In the genomic region with DNA sequence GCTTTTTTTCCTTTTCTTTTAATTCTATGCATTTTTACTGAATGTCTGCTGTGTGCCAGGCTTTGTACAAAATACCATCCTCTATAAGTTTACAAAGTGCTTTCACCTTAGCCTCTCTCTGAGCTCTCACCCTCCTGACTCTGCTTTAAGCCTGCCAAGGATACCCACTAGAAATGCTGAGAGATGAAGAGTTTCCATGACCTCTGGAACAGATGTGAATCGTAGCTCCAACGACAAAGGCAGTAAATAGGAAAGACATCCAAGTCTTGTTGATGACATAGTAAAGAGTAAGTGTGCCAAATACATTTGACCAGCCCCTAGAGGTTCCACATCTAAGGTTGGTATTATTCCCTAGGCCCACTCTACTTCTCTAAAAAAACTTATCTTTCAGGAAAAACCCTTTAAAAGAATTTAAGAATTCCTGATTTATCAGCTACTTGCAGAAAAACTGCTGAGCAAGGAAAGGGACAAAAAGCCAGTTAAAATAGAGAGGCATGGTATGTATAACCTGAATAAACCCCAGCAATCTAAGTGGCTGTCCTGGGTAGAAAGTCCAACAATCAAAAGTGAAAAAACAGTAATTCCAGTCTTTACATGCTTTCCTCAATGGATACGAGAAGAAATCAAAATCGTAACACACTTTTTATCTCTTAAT, we compare ENCODE assay signal across 27 cellular contexts. TPM values are rescaled to one million over a fixed set of nuclear protein-coding genes. Genes with fewer than 3 reads are reported as not detected.
DNase-seq lines count a peak whose midpoint lies in the region; ATAC-seq and TF ChIP-seq lines count a peak whose summit lies in the region.
"Had no signal": no experiment of that assay in that cellular context is flagged by ENCODE, and none has a peak within 500 bp of the region (broad histone marks: within the 10 kb centered on the region; RNA-seq: fewer than 3 reads in every experiment).

No MANE protein-coding gene starts in this region.

- H3K9me3 Mint-ChIP-seq in dendritic cell treated with granulocyte-macrophage colony-stimulating factor and Interleukin-4, amounts not matched to agents 40 ng/mL and 50 ng/mL, for 4 days, result peaks cover 8% of the 10 kb centered on the region
- H3K9me3 Mint-ChIP-seq: IgD-negative memory B cell, type B pancreatic cell had no signal

- peak overlapping the region; percentile 37 for H3K27ac Mint-ChIP-seq in dendritic cell treated with granulocyte-macrophage colony-stimulating factor and Interleukin-4, amounts not matched to agents 40 ng/mL and 50 ng/mL, for 4 days
- H3K27ac Mint-ChIP-seq: activated naive CD4-positive, alpha-beta T cell treated with anti-CD3 and anti-CD28 coated beads, Interleukin-2, amount 50 U/mL, for 72 hours; activated T-helper 1 cell treated with anti-CD3 and anti-CD28 coated beads, Interleukin-12 subunit alpha, Interleukin-12 subunit beta, Interleukin-2, Interleukin-4 antibody, amounts not matched to agents 30 ng/mL and 10 ng/mL and 1 ng/mL, durations not matched to agents 14 hours and 24 hours and 36 hours; GM23338; stimulated activated naive CD8-positive, alpha-beta T cell treated with anti-CD3 and anti-CD28 coated beads, Interleukin-15, Interleukin-2, amounts not matched to agents 100 ng/mL and 50 ng/mL, for 24 hours; T-helper 17 cell; type B pancreatic cell had no signal

- no peak for TF ChIP-seq CTCF in testis (IDR thresholded peaks at IDR 0.05)

- intact Hi-C loops in dendritic cell treated with granulocyte-macrophage colony-stimulating factor and Interleukin-4, amounts not matched to agents 40 ng/mL and 50 ng/mL, for 4 days (cut with micrococcal nuclease), result loop anchor here (5.0 kb wide), 1 partner anchor 35 kb away; no protein-coding TSS in a partner anchor
- intact Hi-C loops in right cardiac atrium (cut with DNase I) (no loop called here), testis (cut with DNase I; ENCODE audit: low total_unique reads) (no loop called here)

- H2AFZ ChIP-seq in ACC112 (ENCODE audit: low read length, unreplicated experiment) (peak overlapping the region; percentile 44), Karpas-422 (ENCODE audit: low read length) (no peak overlapping the region)
- H2AFZ ChIP-seq: GM23338 had no signal

- no peaks in the 10 kb centered on the region for H3K9me2 ChIP-seq in Karpas-422 (replicated peaks; ENCODE audit: insufficient read depth, low read length)

- peaks cover 53% of the 10 kb centered on the region for H3K4me1 Mint-ChIP-seq in dendritic cell treated with granulocyte-macrophage colony-stimulating factor and Interleukin-4, amounts not matched to agents 40 ng/mL and 50 ng/mL, for 4 days (ENCODE audit: low read depth)

- no peak overlapping the region for H3K4me3 ChIP-seq in ACC112 (ENCODE audit: low read depth, low read length)
- no peak overlapping the region for H3K4me3 ChIP-seq in Karpas-422 (ENCODE audit: low read length)
- no peak overlapping the region for H3K4me3 ChIP-seq in right cardiac atrium (ENCODE audit: low read length)
- H3K4me3 ChIP-seq in testis, result no peak overlapping the region
- H3K4me3 ChIP-seq: A549, GM23338, Peyer's patch, SK-N-MC had no signal

- ATAC-seq in right cardiac atrium (peak; percentile 37 to 44), GM19351 (IDR thresholded peaks at IDR 0.05; ENCODE audit: unreplicated experiment) (no peak), HG03039 (IDR thresholded peaks at IDR 0.05; ENCODE audit: unreplicated experiment) (no peak)
- ATAC-seq: activated naive CD4-positive, alpha-beta T cell treated with anti-CD3 and anti-CD28 coated beads, Interleukin-2, amount 50 U/mL, for 72 hours; T-helper 17 cell had no signal

- no peak overlapping the region for H3K9ac ChIP-seq in Karpas-422 (ENCODE audit: low read length)

- peaks cover 16% of the 10 kb centered on the region for H3K36me3 Mint-ChIP-seq in dendritic cell treated with granulocyte-macrophage colony-stimulating factor and Interleukin-4, amounts not matched to agents 40 ng/mL and 50 ng/mL, for 4 days (ENCODE audit: low read depth)
- H3K36me3 Mint-ChIP-seq: activated naive CD4-positive, alpha-beta T cell treated with anti-CD3 and anti-CD28 coated beads, Interleukin-2, amount 50 U/mL, for 72 hours had no signal

- H3K27me3 ChIP-seq in ACC112 (ENCODE audit: insufficient read depth, low read length), result no peaks in the 10 kb centered on the region
- H3K27me3 ChIP-seq in Karpas-422 (ENCODE audit: low read length), result peaks cover 3% of the 10 kb centered on the region; the same call in 1 of the 2 replicates
- no peaks in the 10 kb centered on the region for H3K27me3 ChIP-seq in right cardiac atrium (ENCODE audit: control insufficient read depth, insufficient read depth)
- no peaks in the 10 kb centered on the region for H3K27me3 ChIP-seq in testis
- H3K27me3 ChIP-seq: Peyer's patch had no signal

- no peaks in the 10 kb centered on the region for H3K27me3 Mint-ChIP-seq in dendritic cell treated with granulocyte-macrophage colony-stimulating factor and Interleukin-4, amounts not matched to agents 40 ng/mL and 50 ng/mL, for 4 days
- H3K27me3 Mint-ChIP-seq: IgD-negative memory B cell; stimulated activated naive CD8-positive, alpha-beta T cell treated with anti-CD3 and anti-CD28 coated beads, Interleukin-15, Interleukin-2, amounts not matched to agents 100 ng/mL and 50 ng/mL, for 24 hours; T-helper 17 cell; type B pancreatic cell had no signal

- H3K9me3 ChIP-seq in Karpas-422 (ENCODE audit: low read length), result no peaks in the 10 kb centered on the region
- no peaks in the 10 kb centered on the region for H3K9me3 ChIP-seq in right cardiac atrium (ENCODE audit: control insufficient read depth, low read length)
- H3K9me3 ChIP-seq in testis, result no peaks in the 10 kb centered on the region
- H3K9me3 ChIP-seq: Peyer's patch had no signal

- 49% methylated on average over 4 of the region's 4 CpGs for WGBS in right cardiac atrium
- 59 to 63% methylated on average over 4 of the region's 4 CpGs for WGBS in testis, 2 donors

- TF ChIP-seq POLR2A in testis (IDR thresholded peaks at IDR 0.05), result no peak

- DNase-seq in Karpas-422 (no peak), right cardiac atrium (no peak), DMS153 treated with DMSO at 0.1 percent for 48 hours (lab: John Stamatoyannopoulos, UW; ENCODE audit: unreplicated experiment) (no peak), testis (no peak)
- DNase-seq: activated CD4-positive, alpha-beta T cell treated with anti-CD3 and anti-CD28 coated beads, Interleukin-2, amount 50 U/mL, for 1 hour; aorta; effector CD4-positive, alpha-beta T cell; kidney; mammary epithelial cell; NCI-H1694 treated with DMSO at 0.1 percent for 48 hours; occipital lobe; Peyer's patch; stimulated activated CD4-positive, alpha-beta T cell treated with anti-CD3 and anti-CD28 coated beads, Interleukin-4, amount 100 ng/mL, for 24 hours; T-helper 17 cell had no signal

- H3K79me2 ChIP-seq in ACC112 (ENCODE audit: control insufficient read depth, insufficient read depth, low read length, unreplicated experiment), result peaks cover 3% of the 10 kb centered on the region
- H3K79me2 ChIP-seq in Karpas-422 (ENCODE audit: low read length), result no peaks in the 10 kb centered on the region

- peaks cover 4% of the 10 kb centered on the region; the same call in 1 of the 2 replicates for H4K20me1 ChIP-seq in Karpas-422 (ENCODE audit: insufficient read depth, low read depth, low read length)

- no peak overlapping the region for H3K27ac ChIP-seq in ACC112 (ENCODE audit: low read depth, low read length)
- no peak overlapping the region for H3K27ac ChIP-seq in Karpas-422 (ENCODE audit: low read length)
- H3K27ac ChIP-seq in right cardiac atrium (ENCODE audit: low read length), result no peak overlapping the region
- no peak overlapping the region for H3K27ac ChIP-seq in testis
- H3K27ac ChIP-seq: A549, Peyer's patch, SK-N-MC, VCaP had no signal

- H3K36me3 ChIP-seq in ACC112 (ENCODE audit: insufficient read depth, low read length), result no peaks in the 10 kb centered on the region
- 0 out of 2 replicates have a peak, but pooled peaks cover 2% of the 10 kb centered on the region for H3K36me3 ChIP-seq in Karpas-422 (ENCODE audit: insufficient read depth, low read length)
- no peaks in the 10 kb centered on the region for H3K36me3 ChIP-seq in testis (ENCODE audit: low read depth, missing control alignments)
- H3K36me3 ChIP-seq: Peyer's patch had no signal

- H3K4me1 ChIP-seq in ACC112 (ENCODE audit: control insufficient read depth, insufficient read depth, low read length, unreplicated experiment) (peaks cover 10% of the 10 kb centered on the region), Karpas-422 (ENCODE audit: low read length) (peaks cover 23% of the 10 kb centered on the region), right cardiac atrium (ENCODE audit: control insufficient read depth, insufficient read depth, low read length) (peaks cover 13% of the 10 kb centered on the region), testis (peaks cover 7% of the 10 kb centered on the region)

- H3K4me2 ChIP-seq in Karpas-422 (ENCODE audit: low read depth, low read length, poor library complexity, severe bottlenecking), result peak overlapping the region; percentile 44
- H3K4me2 ChIP-seq: A549, GM23338 had no signal

- H3K4me3 Mint-ChIP-seq in dendritic cell treated with granulocyte-macrophage colony-stimulating factor and Interleukin-4, amounts not matched to agents 40 ng/mL and 50 ng/mL, for 4 days, result no peak overlapping the region
- H3K4me3 Mint-ChIP-seq: activated T-helper 1 cell treated with anti-CD3 and anti-CD28 coated beads, Interleukin-12 subunit alpha, Interleukin-12 subunit beta, Interleukin-2, Interleukin-4 antibody, amounts not matched to agents 30 ng/mL and 10 ng/mL and 1 ng/mL, durations not matched to agents 14 hours and 24 hours and 36 hours; GM23338; stimulated activated naive CD8-positive, alpha-beta T cell treated with anti-CD3 and anti-CD28 coated beads, Interleukin-15, Interleukin-2, amounts not matched to agents 100 ng/mL and 50 ng/mL, for 24 hours; T-helper 17 cell; type B pancreatic cell had no signal

RNA-seq across cellular contexts. Expression of a gene that starts 45.4 kb away (rescaled TPM):
- 2.6 and 2.7 TPM in 2 replicates for total RNA-seq in Karpas-422 (2014; rRNA removed; shearing (Covaris generic); ENCODE audit: low replicate concordance)
- total RNA-seq in right cardiac atrium, result 10 to 100 TPM; 16.9 to 37.3 (median 24.3) TPM
- polyA plus RNA-seq in right cardiac atrium, result 7.5 TPM
- total RNA-seq in testis, result 10 to 100 TPM in 1 of 2 donors, 1 to 10 TPM in 1; 9.2 to 10.9 TPM
- polyA plus RNA-seq in testis (ENCODE audit: insufficient read depth, low read depth, low replicate concordance), result 14.3 TPM

Comparison
In these comparisons a context has a peak if more than half of its experiments do, and no peak if none do; other contexts are left out.
1. ATAC-seq: peak in right cardiac atrium (2 of 2); none in GM19351 (single experiment) and HG03039 (single experiment).